Comparison of ENCODE assay signal across 9 cellular contexts in the genomic region with DNA sequence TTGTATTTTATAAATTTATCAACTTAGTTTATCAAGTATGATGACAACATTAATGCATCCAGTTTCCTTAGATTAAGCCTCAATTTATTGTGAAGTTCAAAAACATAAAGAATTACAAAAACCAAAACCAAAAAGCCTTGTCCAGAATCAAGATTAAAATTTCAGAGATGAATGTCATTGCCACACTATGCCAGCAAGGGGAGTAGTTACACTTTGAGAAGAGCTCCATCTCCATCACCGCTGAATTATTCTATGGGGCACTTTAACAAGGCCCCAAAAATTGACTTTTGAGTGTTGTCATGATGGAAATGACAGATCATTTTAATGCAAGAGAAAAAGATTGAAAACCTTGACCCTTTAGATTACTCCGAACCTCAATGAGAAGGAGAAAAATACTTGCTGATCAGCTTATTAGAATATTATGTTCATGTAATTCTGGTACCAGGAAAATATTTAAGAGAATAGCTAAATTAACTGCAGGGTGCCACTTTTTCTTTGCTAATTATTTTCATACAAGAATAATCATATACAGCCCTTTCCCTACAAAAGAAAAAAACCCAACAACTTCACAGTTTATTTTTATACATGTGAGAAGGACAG.
DNase-seq lines count a peak whose midpoint lies in the region; ATAC-seq and TF ChIP-seq lines count a peak whose summit lies in the region.
"Had no signal": no experiment of that assay in that cellular context is flagged by ENCODE, and none has a peak within 500 bp of the region (broad histone marks: within the 10 kb centered on the region; RNA-seq: fewer than 3 reads in every experiment).

No MANE protein-coding gene starts in this region.

- TF ChIP-seq CTCF in DND-41 (IDR thresholded peaks at IDR 0.05; ENCODE audit: borderline replicate concordance, extremely low read depth, low read length, poor library complexity, severe bottlenecking), result peak; percentile 70

- no peak overlapping the region for H3K4me3 ChIP-seq in DND-41 (ENCODE audit: low read depth in 1 of 2, low read length in 2 of 2)
- H3K4me3 ChIP-seq in HAP-1, result no peak overlapping the region

- no peaks in the 10 kb centered on the region for H3K36me3 ChIP-seq in DND-41 (ENCODE audit: insufficient read depth, low read length)
- no peaks in the 10 kb centered on the region for H3K36me3 ChIP-seq in HAP-1 (replicated peaks)

- in situ Hi-C loops in HAP-1 (cut with MboI; ENCODE audit: low sequenced_read_pairs), result no loop called here

- H3K9me3 ChIP-seq in DND-41 (ENCODE audit: insufficient read depth, low read length, severe bottlenecking), result no peaks in the 10 kb centered on the region
- no peaks in the 10 kb centered on the region for H3K9me3 ChIP-seq in HAP-1

- no peak overlapping the region for H3K9ac ChIP-seq in DND-41 (ENCODE audit: low read depth, low read length)

- H4K20me1 ChIP-seq in DND-41 (ENCODE audit: insufficient read depth, low read length), result no peaks in the 10 kb centered on the region

- no peaks in the 10 kb centered on the region for H3K79me2 ChIP-seq in DND-41 (ENCODE audit: insufficient read depth, low read length)

- no peak overlapping the region for H2AFZ ChIP-seq in DND-41 (ENCODE audit: low read depth, low read length)

- H3K4me2 ChIP-seq in DND-41 (ENCODE audit: insufficient read depth, low read length), result no peak overlapping the region

- ATAC-seq in DND-41 (ENCODE audit: insufficient read depth, low read depth), result peak; percentile 74; the same call in 2 of the 3 replicates
- ATAC-seq in HG02588 (IDR thresholded peaks at IDR 0.05; ENCODE audit: unreplicated experiment), result peak; percentile 60
- ATAC-seq in HG02763 (IDR thresholded peaks at IDR 0.05; ENCODE audit: unreplicated experiment), result no peak
- no peak for ATAC-seq in GM21390 (IDR thresholded peaks at IDR 0.05; ENCODE audit: unreplicated experiment)

- DNase-seq in DND-41 (no peak), SKM-1 (lab: John Stamatoyannopoulos, UW; ENCODE audit: unreplicated experiment) (peak; percentile 14), iris pigment epithelial cell (ENCODE audit: low read depth) (peak; percentile 10), HAP-1 (ENCODE audit: low spot score in 2 of 2) (no peak), NOMO-1 treated with dmso at 0.1 percent for 144 hours (lab: John Stamatoyannopoulos, UW; ENCODE audit: unreplicated experiment) (no peak)

- H3K4me1 ChIP-seq in DND-41 (ENCODE audit: insufficient read depth, low read length), result no peaks in the 10 kb centered on the region
- no peaks in the 10 kb centered on the region for H3K4me1 ChIP-seq in HAP-1

- H3K27ac ChIP-seq in DND-41 (ENCODE audit: low read length), result no peak overlapping the region
- H3K27ac ChIP-seq: epithelial cell of prostate had no signal

- H3K27me3 ChIP-seq in DND-41 (ENCODE audit: insufficient read depth, low read length, poor library complexity), result no peaks in the 10 kb centered on the region
- H3K27me3 ChIP-seq in HAP-1 (ENCODE audit: low read depth), result 0 out of 2 replicates have a peak, but pooled peaks cover 3% of the 10 kb centered on the region

Comparison
In these comparisons a context has a peak if more than half of its experiments do, and no peak if none do; other contexts are left out.
1. ATAC-seq: peak in DND-41 (single experiment) and HG02588 (single experiment); none in HG02763 (single experiment) and GM21390 (single experiment).
2. DNase-seq: peak in SKM-1 (single experiment) and iris pigment epithelial cell (single experiment); none in DND-41 (single experiment), HAP-1 (0 of 2) and NOMO-1 treated with dmso at 0.1 percent for 144 hours (single experiment).